Comparison of ENCODE assay signal across 21 cellular contexts in the genomic region with DNA sequence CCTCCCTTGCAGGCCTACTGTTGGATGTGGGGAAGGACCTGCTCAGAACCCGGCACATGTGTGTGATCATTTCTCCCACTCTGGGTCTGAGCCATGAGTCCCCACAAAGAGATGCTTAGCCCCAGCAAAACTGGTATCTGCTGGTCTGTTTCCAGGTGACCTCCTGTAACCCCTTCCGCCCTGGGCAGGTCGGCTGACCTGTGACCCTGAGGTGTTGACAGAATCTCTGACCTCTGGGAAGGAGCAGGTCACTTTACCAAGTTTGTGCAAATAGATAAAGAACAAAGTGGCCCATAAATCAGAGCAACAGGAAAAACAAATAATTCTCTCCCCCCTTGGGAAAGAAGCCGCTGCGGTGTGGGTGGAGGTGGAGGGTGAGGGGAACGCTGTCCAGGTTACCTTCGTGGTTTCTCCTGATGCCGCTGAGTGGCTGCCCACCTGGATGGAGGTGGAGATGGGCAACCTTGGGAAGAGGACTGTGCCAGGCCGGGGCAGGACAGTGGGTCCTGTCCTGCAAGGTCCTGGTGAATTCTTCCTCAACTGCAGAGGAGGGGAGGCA.
"Had no signal": no experiment of that assay in that cellular context is flagged by ENCODE, and none has a peak within 500 bp of the region (broad histone marks: within the 10 kb centered on the region; RNA-seq: fewer than 3 reads in every experiment).

No MANE protein-coding gene starts in this region.

- H3K4me3 Mint-ChIP-seq: activated CD4-positive, alpha-beta T cell treated with anti-CD3 and anti-CD28 coated beads for 36 hours; activated T-cell treated with anti-CD3 and anti-CD28 coated beads, Interleukin-2, amount 50 U/mL, for 72 hours; dendritic cell treated with granulocyte-macrophage colony-stimulating factor and Interleukin-4, amounts not matched to agents 40 ng/mL and 50 ng/mL, for 4 days; nephron had no signal

- H3K4me3 ChIP-seq: breast epithelium, left ventricle myocardium inferior, spleen, testis, transverse colon had no signal

- H3K27ac Mint-ChIP-seq: activated CD4-positive, alpha-beta T cell treated with anti-CD3 and anti-CD28 coated beads for 36 hours; activated naive CD4-positive, alpha-beta T cell treated with anti-CD3 and anti-CD28 coated beads, Interleukin-2, amount 50 U/mL, for 72 hours; activated T-cell treated with anti-CD3 and anti-CD28 coated beads, Interleukin-2, amount 50 U/mL, for 72 hours; dendritic cell treated with granulocyte-macrophage colony-stimulating factor and Interleukin-4, amounts not matched to agents 40 ng/mL and 50 ng/mL, for 4 days; nephron had no signal

- ATAC-seq: activated CD4-positive, alpha-beta T cell treated with anti-CD3 and anti-CD28 coated beads for 36 hours; activated naive CD4-positive, alpha-beta T cell treated with anti-CD3 and anti-CD28 coated beads, Interleukin-2, amount 50 U/mL, for 72 hours; activated T-cell treated with anti-CD3 and anti-CD28 coated beads, Interleukin-2, amount 50 U/mL, for 72 hours; right cardiac atrium had no signal

- H3K27me3 Mint-ChIP-seq: dendritic cell treated with granulocyte-macrophage colony-stimulating factor and Interleukin-4, amounts not matched to agents 40 ng/mL and 50 ng/mL, for 4 days had no signal

- H3K27me3 ChIP-seq: breast epithelium, spleen, testis, transverse colon had no signal

- H3K27ac ChIP-seq: breast epithelium, epithelial cell of prostate, left ventricle myocardium inferior, parathyroid adenoma, spleen, testis, transverse colon had no signal

- H3K9me3 ChIP-seq: breast epithelium, left ventricle myocardium inferior, spleen, testis, transverse colon had no signal

- H3K4me1 Mint-ChIP-seq: activated CD4-positive, alpha-beta T cell treated with anti-CD3 and anti-CD28 coated beads for 36 hours had no signal

- H3K4me1 ChIP-seq: breast epithelium, left ventricle myocardium inferior, parathyroid adenoma, spleen, testis, transverse colon had no signal

- H3K36me3 Mint-ChIP-seq: activated naive CD4-positive, alpha-beta T cell treated with anti-CD3 and anti-CD28 coated beads, Interleukin-2, amount 50 U/mL, for 72 hours had no signal

- H3K36me3 ChIP-seq: breast epithelium, left ventricle myocardium inferior, spleen, transverse colon had no signal

- DNase-seq: activated CD4-positive, alpha-beta T cell treated with anti-CD3 and anti-CD28 coated beads for 36 hours; activated CD4-positive, CD25-positive, alpha-beta regulatory T cell; activated naive CD4-positive, alpha-beta T cell; activated T-cell treated with anti-CD3 and anti-CD28 coated beads for 4 hours; activated T-cell treated with anti-CD3 and anti-CD28 coated beads, Interleukin-2, amount 50 U/mL, for 72 hours; central memory CD4-positive, alpha-beta T cell; kidney glomerular epithelial cell; left ventricle myocardium inferior; occipital lobe; right cardiac atrium; spleen; stimulated activated naive CD4-positive, alpha-beta T cell treated with Interleukin-2 at 50 U/mL for 16 hours; T-helper 2 cell; testis; transverse colon had no signal

- H3K9me3 Mint-ChIP-seq: activated naive CD4-positive, alpha-beta T cell treated with anti-CD3 and anti-CD28 coated beads, Interleukin-2, amount 50 U/mL, for 72 hours; activated T-cell treated with anti-CD3 and anti-CD28 coated beads, Interleukin-2, amount 50 U/mL, for 72 hours; dendritic cell treated with granulocyte-macrophage colony-stimulating factor and Interleukin-4, amounts not matched to agents 40 ng/mL and 50 ng/mL, for 4 days had no signal
